ENCODE assay signal across 20 cellular contexts in the genomic region with DNA sequence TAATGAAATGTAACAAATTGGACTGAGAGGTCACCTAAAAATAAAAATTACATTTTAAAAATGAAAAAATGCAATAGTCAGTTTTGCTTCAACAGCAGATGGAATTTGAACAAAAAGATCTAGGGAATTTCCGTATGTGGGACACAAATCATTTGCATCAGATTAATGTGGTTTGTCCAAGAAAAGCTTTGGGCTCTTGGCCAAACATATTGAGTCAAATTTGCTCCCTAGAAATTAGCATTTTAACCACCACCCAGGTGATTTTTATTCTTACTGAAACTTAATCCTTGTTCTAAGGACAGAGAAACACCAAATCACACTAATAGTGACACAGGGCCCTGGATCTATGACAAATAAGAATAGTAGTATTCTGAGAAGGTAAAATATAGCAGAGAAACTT.
DNase-seq lines count a peak whose midpoint lies in the region; ATAC-seq and TF ChIP-seq lines count a peak whose summit lies in the region.
"Had no signal": no experiment of that assay in that cellular context is flagged by ENCODE, and none has a peak within 500 bp of the region (broad histone marks: within the 10 kb centered on the region; RNA-seq: fewer than 3 reads in every experiment).

No MANE protein-coding gene starts in this region.

- no peaks in the 10 kb centered on the region for H3K9me3 Mint-ChIP-seq in MCF 10A (ENCODE audit: unreplicated experiment)
- H3K9me3 Mint-ChIP-seq: H9 had no signal

- H3K36me3 ChIP-seq in breast epithelium: no peaks in the 10 kb centered on the region
- H3K36me3 ChIP-seq: BE2C, Peyer's patch, SJCRH30 had no signal

- ATAC-seq in GM21360 (IDR thresholded peaks at IDR 0.05; ENCODE audit: unreplicated experiment): no peak

- H3K27me3 ChIP-seq in breast epithelium: no peaks in the 10 kb centered on the region
- H3K27me3 ChIP-seq: BE2C, Peyer's patch, SJCRH30 had no signal

- no peaks in the 10 kb centered on the region for H3K4me1 ChIP-seq in breast epithelium
- H3K4me1 ChIP-seq: BE2C, Peyer's patch, SJCRH30 had no signal

- H3K4me1 Mint-ChIP-seq in MCF 10A (ENCODE audit: insufficient read depth, unreplicated experiment): no peaks in the 10 kb centered on the region
- H3K4me1 Mint-ChIP-seq: H9 had no signal

- DNase-seq in MCF 10A (ENCODE audit: unreplicated experiment) (peak; percentile 9), breast epithelium (ENCODE audit: low spot score in 2 of 2) (no peak), NCI-H526 treated with DMSO at 0.1 percent for 48 hours (lab: John Stamatoyannopoulos, UW) (peak; percentile 88), choroid plexus epithelial cell (ENCODE audit: low read depth) (peak; percentile 19), SIG-M5 (lab: John Stamatoyannopoulos, UW) (no peak), islet precursor cell (no peak), AML-193 (lab: John Stamatoyannopoulos, UW) (no peak)
- DNase-seq: BE2C, GM23248, H9, HFFc6, KBM-7, NCI-H1694 treated with DMSO at 0.1 percent for 48 hours, NCI-H2081 treated with DMSO at 0.1 percent for 48 hours, NCI-H446 treated with DMSO at 0.1 percent for 48 hours, NCI-H748 treated with DMSO at 0.1 percent for 48 hours, Peyer's patch, SJCRH30, T-helper 1 cell had no signal

- no peak overlapping the region for H3K4me3 ChIP-seq in breast epithelium
- no peak overlapping the region for H3K4me3 ChIP-seq in choroid plexus epithelial cell (ENCODE audit: low read depth, low read length)
- H3K4me3 ChIP-seq: GM23248, Peyer's patch, SJCRH30 had no signal

- CTCF ChIA-PET in MCF 10A (lab: Yijun Ruan, JAX): interaction anchor here (0.6 to 0.8 kb wide), 2 partner anchors 38 to 782 kb away, joined by 3 read pairs; no protein-coding TSS in a partner anchor

- no peaks in the 10 kb centered on the region for H3K36me3 Mint-ChIP-seq in MCF 10A (ENCODE audit: insufficient read depth, unreplicated experiment)

- no peak overlapping the region for H3K4me3 Mint-ChIP-seq in MCF 10A (ENCODE audit: unreplicated experiment)
- H3K4me3 Mint-ChIP-seq: H9, HFFc6 had no signal

- H3K27ac ChIP-seq in breast epithelium: no peak overlapping the region
- H3K27ac ChIP-seq: GM23248, Peyer's patch, SJCRH30 had no signal

- TF ChIP-seq CTCF in MCF 10A (IDR thresholded peaks at IDR 0.05; ENCODE audit: unreplicated experiment) (no peak), breast epithelium (IDR thresholded peaks at IDR 0.05) (no peak), choroid plexus epithelial cell (conservative IDR thresholded peaks at IDR 0.05; ENCODE audit: low read depth, low read length) (no peak)

- no peaks in the 10 kb centered on the region for H3K9me3 ChIP-seq in breast epithelium
- H3K9me3 ChIP-seq: BE2C, Peyer's patch, SJCRH30 had no signal

- no TSS peak for BruUV-seq in MCF 10A (replicated peaks; lab: Mats Ljungman, UMichigan)

- POLR2A ChIA-PET in MCF 10A (lab: Yijun Ruan, JAX): no interaction called here

- peaks cover 11% of the 10 kb centered on the region for H3K27me3 Mint-ChIP-seq in MCF 10A (ENCODE audit: insufficient read depth, unreplicated experiment)

- intact Hi-C loops in MCF 10A (cut with micrococcal nuclease) (no loop called here), breast epithelium (cut with DNase I; ENCODE audit: low total_unique reads) (no loop called here)

- no peak for TF ChIP-seq POLR2A in breast epithelium (IDR thresholded peaks at IDR 0.05)

- no peak overlapping the region for H3K27ac Mint-ChIP-seq in MCF 10A (ENCODE audit: low read depth, unreplicated experiment)
- H3K27ac Mint-ChIP-seq: H9, HFFc6 had no signal

Comparison
In these comparisons a context has a peak if more than half of its experiments do, and no peak if none do; other contexts are left out.
1. DNase-seq: peak in MCF 10A (single experiment), NCI-H526 treated with DMSO at 0.1 percent for 48 hours (single experiment) and choroid plexus epithelial cell (single experiment); none in breast epithelium (0 of 2), SIG-M5 (single experiment), islet precursor cell (single experiment) and AML-193 (0 of 2).